ENCODE assay signal across 14 cellular contexts in the genomic region with DNA sequence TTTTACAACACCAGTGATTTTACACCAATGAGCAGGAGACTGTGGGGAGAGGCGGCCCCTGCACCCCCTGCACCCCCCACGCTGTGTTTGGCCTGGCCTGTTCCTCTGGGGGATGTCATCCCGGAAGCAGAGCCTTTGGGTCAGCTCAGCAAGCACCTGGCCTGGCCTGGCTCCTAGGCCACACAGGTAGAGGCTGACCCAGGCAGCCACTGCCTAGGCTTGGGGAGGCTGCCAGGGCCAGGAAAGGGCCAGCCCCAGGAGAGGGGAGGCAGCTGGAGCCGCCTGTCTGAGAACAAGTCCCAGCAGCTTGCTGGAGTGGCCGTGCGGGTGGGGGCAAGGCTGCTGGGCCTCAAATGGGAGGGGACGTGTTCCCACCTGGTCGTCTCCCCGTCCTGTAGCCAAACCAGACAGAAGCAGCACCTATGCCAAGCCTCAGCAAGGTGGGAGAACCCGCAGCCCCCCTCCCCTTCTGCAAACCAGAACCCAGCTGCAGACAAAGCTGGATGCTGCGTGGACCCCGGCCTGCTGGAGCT. TPM values are rescaled to one million over a fixed set of nuclear protein-coding genes. Genes with fewer than 3 reads are reported as not detected.
DNase-seq lines count a peak whose midpoint lies in the region; ATAC-seq, FAIRE-seq and TF ChIP-seq lines count a peak whose summit lies in the region.
"Had no signal": no experiment of that assay in that cellular context is flagged by ENCODE, and none has a peak within 500 bp of the region (broad histone marks: within the 10 kb centered on the region; RNA-seq: fewer than 3 reads in every experiment).

No MANE protein-coding gene starts in this region.

- peak; percentile 18 for DNase-seq in activated naive CD4-positive, alpha-beta T cell treated with anti-CD3 and anti-CD28 coated beads for 36 hours
- DNase-seq in activated naive CD4-positive, alpha-beta T cell treated with Interleukin-2 at 50 U/mL for 16 hours: no peak
- no peak for DNase-seq in astrocyte (ENCODE audit: low read depth)
- peak; percentile 39 for DNase-seq in lower lobe of right lung
- no peak for DNase-seq in OCI-M1 (lab: John Stamatoyannopoulos, UW)
- DNase-seq in COLO829 (ENCODE audit: low spot score): no peak
- DNase-seq in KG1 (lab: John Stamatoyannopoulos, UW): no peak
- DNase-seq: NCI-H526 had no signal

- peak overlapping the region; percentile 17 for H3K4me2 ChIP-seq in astrocyte (ENCODE audit: low read length)

- CTCF ChIA-PET in activated naive CD4-positive, alpha-beta T cell treated with anti-CD3 and anti-CD28 coated beads for 36 hours (lab: Charles Lee): interaction anchor here (0.6 to 1.5 kb wide), 6 partner anchors 10 to 515 kb away, joined by 3 to 6 read pairs (median 4); no protein-coding TSS in a partner anchor

- H3K27me3 ChIP-seq in astrocyte (ENCODE audit: insufficient read depth, low read length): no peaks in the 10 kb centered on the region
- no peaks in the 10 kb centered on the region for H3K27me3 ChIP-seq in lower lobe of right lung (ENCODE audit: low read depth)
- H3K27me3 ChIP-seq: gastroesophageal sphincter had no signal

- no peak overlapping the region for H3K9ac ChIP-seq in astrocyte (ENCODE audit: low read length)

- peak overlapping the region; percentile 77 for H3K4me3 Mint-ChIP-seq in activated naive CD4-positive, alpha-beta T cell treated with anti-CD3 and anti-CD28 coated beads for 36 hours
- H3K4me3 Mint-ChIP-seq in astrocyte (ENCODE audit: unreplicated experiment): no peak overlapping the region

- peak overlapping the region; percentile 96 for H3K27ac Mint-ChIP-seq in activated naive CD4-positive, alpha-beta T cell treated with anti-CD3 and anti-CD28 coated beads for 36 hours
- H3K27ac Mint-ChIP-seq in astrocyte (ENCODE audit: unreplicated experiment): peak overlapping the region; percentile 18
- H3K27ac Mint-ChIP-seq: memory B cell had no signal

- no peak for ATAC-seq in lower lobe of right lung

- peaks cover 32% of the 10 kb centered on the region for H3K4me1 Mint-ChIP-seq in activated naive CD4-positive, alpha-beta T cell treated with anti-CD3 and anti-CD28 coated beads for 36 hours (ENCODE audit: low read depth)
- H3K4me1 Mint-ChIP-seq in astrocyte (ENCODE audit: low read depth, unreplicated experiment): peaks cover 2% of the 10 kb centered on the region

- no peaks in the 10 kb centered on the region for H3K79me2 ChIP-seq in astrocyte (ENCODE audit: insufficient read depth, low read length)

- H3K4me1 ChIP-seq in astrocyte (ENCODE audit: insufficient read depth, low read length): peaks cover 13% of the 10 kb centered on the region
- H3K4me1 ChIP-seq in lower lobe of right lung: peaks cover 37% of the 10 kb centered on the region
- no peaks in the 10 kb centered on the region for H3K4me1 ChIP-seq in urinary bladder (ENCODE audit: insufficient read depth)
- H3K4me1 ChIP-seq: prostate gland had no signal

- no peaks in the 10 kb centered on the region for H4K20me1 ChIP-seq in astrocyte (ENCODE audit: insufficient read depth, low read length)

- no peaks in the 10 kb centered on the region for H3K36me3 Mint-ChIP-seq in activated naive CD4-positive, alpha-beta T cell treated with anti-CD3 and anti-CD28 coated beads for 36 hours (ENCODE audit: low read depth)
- no peaks in the 10 kb centered on the region for H3K36me3 Mint-ChIP-seq in astrocyte (ENCODE audit: low read depth, unreplicated experiment)
- H3K36me3 Mint-ChIP-seq: memory B cell had no signal

- H3K27ac ChIP-seq in astrocyte (ENCODE audit: low read depth, low read length) (no peak overlapping the region), lower lobe of right lung (peak overlapping the region; percentile 76), urinary bladder (ENCODE audit: low read depth) (peak overlapping the region; percentile 43)
- H3K27ac ChIP-seq: prostate gland, thoracic aorta, VCaP had no signal

- no peaks in the 10 kb centered on the region for H3K27me3 Mint-ChIP-seq in activated naive CD4-positive, alpha-beta T cell treated with anti-CD3 and anti-CD28 coated beads for 36 hours (ENCODE audit: low read depth)
- peaks cover 20% of the 10 kb centered on the region for H3K27me3 Mint-ChIP-seq in astrocyte (ENCODE audit: low read depth, unreplicated experiment)
- H3K27me3 Mint-ChIP-seq: memory B cell had no signal

- H3K36me3 ChIP-seq in astrocyte (ENCODE audit: insufficient read depth, low read length) (no peaks in the 10 kb centered on the region), lower lobe of right lung (no peaks in the 10 kb centered on the region), urinary bladder (ENCODE audit: insufficient read depth) (no peaks in the 10 kb centered on the region)
- H3K36me3 ChIP-seq: gastroesophageal sphincter, prostate gland, thoracic aorta had no signal

- WGBS in urinary bladder: 68% methylated on average over 12 of the region's 12 CpGs

- H2AFZ ChIP-seq in astrocyte (ENCODE audit: low read depth, low read length): no peak overlapping the region

- H3K9me3 ChIP-seq in astrocyte (ENCODE audit: insufficient read depth, low read depth, low read length): no peaks in the 10 kb centered on the region
- H3K9me3 ChIP-seq in lower lobe of right lung: no peaks in the 10 kb centered on the region
- H3K9me3 ChIP-seq: gastroesophageal sphincter, prostate gland, thoracic aorta had no signal

- TF ChIP-seq CTCF in astrocyte (IDR thresholded peaks at IDR 0.05; ENCODE audit: insufficient read depth, low read depth, low read length) (no peak), lower lobe of right lung (IDR thresholded peaks at IDR 0.05) (no peak)

- H3K4me3 ChIP-seq in astrocyte (ENCODE audit: insufficient read depth, low read depth, low read length) (no peak overlapping the region), lower lobe of right lung (no peak overlapping the region), urinary bladder (ENCODE audit: low read depth, low read length) (no peak overlapping the region)
- H3K4me3 ChIP-seq: gastroesophageal sphincter, prostate gland, thoracic aorta had no signal

- H3K9me3 Mint-ChIP-seq in activated naive CD4-positive, alpha-beta T cell treated with anti-CD3 and anti-CD28 coated beads for 36 hours: no peaks in the 10 kb centered on the region
- H3K9me3 Mint-ChIP-seq in astrocyte (ENCODE audit: unreplicated experiment): no peaks in the 10 kb centered on the region
- H3K9me3 Mint-ChIP-seq: memory B cell had no signal

- FAIRE-seq in astrocyte (lab: Jason Lieb, UNC): no peak

- intact Hi-C loops in activated naive CD4-positive, alpha-beta T cell treated with anti-CD3 and anti-CD28 coated beads for 36 hours (cut with micrococcal nuclease): loop anchor here (1.0 kb wide), 1 partner anchor 19 kb away; no protein-coding TSS in a partner anchor
- intact Hi-C loops in lower lobe of right lung (cut with DNase I): no loop called here

RNA-seq across cellular contexts. Expression of gene DBH, which starts 46.9 kb away (rescaled TPM):
- not detected for total RNA-seq in activated naive CD4-positive, alpha-beta T cell treated with anti-CD3 and anti-CD28 coated beads for 36 hours
- not detected in 2 replicates for total RNA-seq in astrocyte
- not detected for total RNA-seq in lower lobe of right lung
- total RNA-seq in urinary bladder: 0.79 TPM
- 0.98 TPM for polyA plus RNA-seq in urinary bladder
- total RNA-seq: gastroesophageal sphincter, prostate gland, thoracic aorta had no signal

RNA-seq across cellular contexts. Expression of gene SARDH, which starts 55.1 kb away (rescaled TPM):
- 1 to 10 TPM; 7.7 TPM for total RNA-seq in activated naive CD4-positive, alpha-beta T cell treated with anti-CD3 and anti-CD28 coated beads for 36 hours
- total RNA-seq in astrocyte: 2.8 and 3.7 TPM in 2 replicates
- 3.4 TPM for total RNA-seq in lower lobe of right lung
- total RNA-seq in urinary bladder: 4.9 TPM
- polyA plus RNA-seq in urinary bladder: 1.5 TPM

Comparison
In these comparisons a context has a peak if more than half of its experiments do, and no peak if none do; other contexts are left out.
1. DNase-seq: peak in activated naive CD4-positive, alpha-beta T cell treated with anti-CD3 and anti-CD28 coated beads for 36 hours (single experiment) and lower lobe of right lung (single experiment); none in activated naive CD4-positive, alpha-beta T cell treated with Interleukin-2 at 50 U/mL for 16 hours (single experiment), astrocyte (single experiment), OCI-M1 (single experiment), COLO829 (single experiment) and KG1 (single experiment).